ENCODE assay signal across 32 cellular contexts in genomic region chr2:162560291-162560690, GRCh38.
"Had no signal": no experiment of that assay in that cellular context is flagged by ENCODE, and none has a peak within 500 bp of the region (broad histone marks: within the 10 kb centered on the region; RNA-seq: fewer than 3 reads in every experiment).

No MANE protein-coding gene starts in this region.

- H3K4me1 ChIP-seq: SJCRH30 had no signal

- ATAC-seq: Panc1, Right ventricle myocardium inferior had no signal

- H3K36me3 ChIP-seq: MG63, SJCRH30 had no signal

- H2AFZ ChIP-seq: PC-9 had no signal

- H3K4me3 ChIP-seq: MG63, PC-9, SJCRH30, SK-N-MC had no signal

- H3K9me3 ChIP-seq: MG63, SJCRH30 had no signal

- H3K27ac ChIP-seq: PC-9, RWPE1, SJCRH30, SK-N-MC had no signal

- H3K27me3 ChIP-seq: MG63, SJCRH30 had no signal

- DNase-seq: Kasumi-1, KG1, MG63, NCI-H1092, NCI-H1105, NCI-H1417, NCI-H1436, NCI-H146, NCI-H1694, NCI-H187, NCI-H1930, NCI-H2029 treated with DMSO at 0.1 percent for 48 hours, NCI-H2081 treated with DMSO at 0.1 percent for 48 hours, NCI-H2107, NCI-H2171, NCI-H226, NCI-H510A, NCI-H524, NCI-H526, NCI-H69, NCI-H748 treated with DMSO at 0.1 percent for 48 hours, NCI-H82, PC-9, SHP77, SIG-M5, SJCRH30, SW 1271 had no signal

- H3K4me2 ChIP-seq: PC-9 had no signal

- FAIRE-seq: RCC 7860 had no signal
